ENCODE assay signal across 23 cellular contexts in the genomic region with DNA sequence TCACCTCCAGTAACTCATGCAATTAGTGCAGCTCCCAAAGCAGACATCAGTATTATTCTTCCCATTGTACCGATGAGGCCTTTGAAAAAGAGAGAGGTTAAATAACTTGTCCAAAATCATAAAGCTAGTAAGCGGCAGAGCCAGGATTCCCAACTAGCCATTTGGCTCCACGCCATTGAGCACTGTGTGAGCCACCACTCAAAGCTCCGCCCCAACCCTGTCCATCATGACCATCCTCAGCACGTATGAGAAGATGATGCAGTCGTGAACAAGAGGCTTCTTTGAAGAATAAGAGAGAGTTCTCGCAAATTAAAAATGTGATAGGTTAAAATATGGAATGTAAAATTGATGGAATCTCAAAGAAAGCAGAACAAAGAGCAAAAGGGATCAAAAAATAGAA. TPM values are rescaled to one million over a fixed set of nuclear protein-coding genes. Genes with fewer than 3 reads are reported as not detected.
DNase-seq lines count a peak whose midpoint lies in the region; TF ChIP-seq lines count a peak whose summit lies in the region.
"Had no signal": no experiment of that assay in that cellular context is flagged by ENCODE, and none has a peak within 500 bp of the region (broad histone marks: within the 10 kb centered on the region; RNA-seq: fewer than 3 reads in every experiment).

No MANE protein-coding gene starts in this region.

- H2AFZ ChIP-seq in osteoblast (ENCODE audit: low read length) = no peak overlapping the region
- H2AFZ ChIP-seq: GM23338 had no signal

- no peak overlapping the region for H3K4me3 Mint-ChIP-seq in activated naive CD4-positive, alpha-beta T cell treated with anti-CD3 and anti-CD28 coated beads, Interleukin-2, amount 50 U/mL, for 24 hours
- H3K4me3 Mint-ChIP-seq in mesothelial cell of epicardium = no peak overlapping the region
- H3K4me3 Mint-ChIP-seq: CD8-positive, alpha-beta memory T cell; GM23338 had no signal

- peaks cover 2% of the 10 kb centered on the region for H3K27me3 Mint-ChIP-seq in activated naive CD4-positive, alpha-beta T cell treated with anti-CD3 and anti-CD28 coated beads, Interleukin-2, amount 50 U/mL, for 24 hours
- H3K27me3 Mint-ChIP-seq in mesothelial cell of epicardium (ENCODE audit: low read depth) = no peaks in the 10 kb centered on the region

- no peak overlapping the region for H3K4me3 ChIP-seq in transverse colon
- no peak overlapping the region for H3K4me3 ChIP-seq in osteoblast (ENCODE audit: insufficient read depth, low read length)
- H3K4me3 ChIP-seq: GM23338, HAP-1, Peyer's patch had no signal

- H3K4me1 ChIP-seq in transverse colon (peaks cover 0 to 3% (median under 1%) of the 10 kb centered on the region in 4 donors), osteoblast (ENCODE audit: insufficient read depth, low read length) (no peaks in the 10 kb centered on the region)
- H3K4me1 ChIP-seq: HAP-1 had no signal

- peak overlapping the region; percentile 3 for H3K27ac Mint-ChIP-seq in activated naive CD4-positive, alpha-beta T cell treated with anti-CD3 and anti-CD28 coated beads, Interleukin-2, amount 50 U/mL, for 24 hours
- H3K27ac Mint-ChIP-seq in mesothelial cell of epicardium = peak overlapping the region; percentile 43
- H3K27ac Mint-ChIP-seq: CD8-positive, alpha-beta memory T cell; GM23338 had no signal

- intact Hi-C loops in transverse colon (cut with DNase I; ENCODE audit: low total_unique reads) = loop anchor here (1.0 kb wide), 1 partner anchor 63 kb away; no protein-coding TSS in a partner anchor

- no peak for TF ChIP-seq EP300 in transverse colon (IDR thresholded peaks at IDR 0.05; ENCODE audit: low read depth)

- no peak for DNase-seq in activated naive CD4-positive, alpha-beta T cell (lab: John Stamatoyannopoulos, UW)
- DNase-seq in globus pallidus (ENCODE audit: low spot score) = peak; percentile 83
- DNase-seq in mesothelial cell of epicardium (ENCODE audit: low spot score in 2 of 2, unreplicated experiment in 2 of 2) = no peak
- DNase-seq in superior temporal gyrus (ENCODE audit: extremely low spot score) = peak; percentile 86
- DNase-seq in AG08395 (ENCODE audit: low spot score) = no peak
- no peak for DNase-seq in transverse colon
- DNase-seq in osteoblast (ENCODE audit: insufficient read length, low spot score, missing footprints) = no peak
- DNase-seq: ACHN; Calu3; CD8-positive, alpha-beta memory T cell; GDM1; NCI-H1105; NCI-H2029 treated with DMSO at 0.1 percent for 48 hours; NCI-H226; NCI-H510A treated with DMSO at 0.1 percent for 48 hours; NCI-H82; Peyer's patch had no signal

- in situ Hi-C loops in transverse colon (cut with MboI; ENCODE audit: low pct_ligation_motif_present in 1 of 4, low pct_unique_long_range_greater_than_20kb in 1 of 4, low sequenced_read_pairs in 3 of 4) = no loop called here

- H3K9me3 ChIP-seq in transverse colon (no peaks in the 10 kb centered on the region), osteoblast (ENCODE audit: low read depth, low read length) (no peaks in the 10 kb centered on the region)
- H3K9me3 ChIP-seq: HAP-1, Peyer's patch had no signal

- H3K79me2 ChIP-seq in osteoblast (ENCODE audit: insufficient read depth, low read length) = no peaks in the 10 kb centered on the region

- H3K4me1 Mint-ChIP-seq in activated naive CD4-positive, alpha-beta T cell treated with anti-CD3 and anti-CD28 coated beads, Interleukin-2, amount 50 U/mL, for 24 hours = no peaks in the 10 kb centered on the region
- peaks cover 69% of the 10 kb centered on the region for H3K4me1 Mint-ChIP-seq in mesothelial cell of epicardium
- H3K4me1 Mint-ChIP-seq: CD8-positive, alpha-beta memory T cell had no signal

- H3K27me3 ChIP-seq in transverse colon (no peaks in the 10 kb centered on the region), osteoblast (ENCODE audit: insufficient read depth, low read length) (peaks cover 13% of the 10 kb centered on the region)
- H3K27me3 ChIP-seq: Peyer's patch had no signal

- H3K27ac ChIP-seq in transverse colon (no peak overlapping the region), osteoblast (ENCODE audit: low read depth, low read length) (no peak overlapping the region)
- H3K27ac ChIP-seq: 22Rv1, C4-2B, KMS-11, Peyer's patch had no signal

- H3K36me3 ChIP-seq in transverse colon (no peaks in the 10 kb centered on the region), osteoblast (ENCODE audit: insufficient read depth, low read length) (no peaks in the 10 kb centered on the region)
- H3K36me3 ChIP-seq: HAP-1, Peyer's patch had no signal

- no peaks in the 10 kb centered on the region for H3K36me3 Mint-ChIP-seq in activated naive CD4-positive, alpha-beta T cell treated with anti-CD3 and anti-CD28 coated beads, Interleukin-2, amount 50 U/mL, for 24 hours
- H3K36me3 Mint-ChIP-seq in mesothelial cell of epicardium = peaks cover 11% of the 10 kb centered on the region
- H3K36me3 Mint-ChIP-seq: CD8-positive, alpha-beta memory T cell had no signal

- 78 to 88% methylated on average over 5 to 7 of the region's 7 CpGs for WGBS in transverse colon (ENCODE audit: low coverage in 1 of 2), 2 donors

- H4K20me1 ChIP-seq in osteoblast (ENCODE audit: insufficient read depth, low read length) = no peaks in the 10 kb centered on the region

- no peak overlapping the region for H3K4me2 ChIP-seq in osteoblast (ENCODE audit: insufficient read depth, low read length)
- H3K4me2 ChIP-seq: GM23338, KMS-11 had no signal

- no peaks in the 10 kb centered on the region for H3K9me3 Mint-ChIP-seq in activated naive CD4-positive, alpha-beta T cell treated with anti-CD3 and anti-CD28 coated beads, Interleukin-2, amount 50 U/mL, for 24 hours
- no peaks in the 10 kb centered on the region for H3K9me3 Mint-ChIP-seq in mesothelial cell of epicardium

- TF ChIP-seq POLR2A in transverse colon (IDR thresholded peaks at IDR 0.05) = no peak

- TF ChIP-seq CTCF in mesothelial cell of epicardium (IDR thresholded peaks at IDR 0.05; ENCODE audit: unreplicated experiment) (no peak), transverse colon (IDR thresholded peaks at IDR 0.05) (no peak), osteoblast (IDR thresholded peaks at IDR 0.05; ENCODE audit: extremely low read depth, low read depth, low read length) (no peak)

RNA-seq across cellular contexts. Expression of a gene that starts 14.6 kb away (rescaled TPM):
- 114 to 120 TPM (median 117 TPM) in 3 replicates for total RNA-seq in mesothelial cell of epicardium
- total RNA-seq in transverse colon = 100 to 1,000 TPM in 1 of 4 donors, 10 to 100 TPM in 3; 71.1 to 118 (median 90.1) TPM
- total RNA-seq in osteoblast = 1.1 and 1.5 TPM in 2 replicates

Comparison
In these comparisons a context has a peak if more than half of its experiments do, and no peak if none do; other contexts are left out.
1. DNase-seq: peak in globus pallidus (single experiment) and superior temporal gyrus (single experiment); none in activated naive CD4-positive, alpha-beta T cell (0 of 4), mesothelial cell of epicardium (0 of 2), AG08395 (single experiment), transverse colon (single experiment) and osteoblast (single experiment).
2. RNA of a gene that starts 14.6 kb away (total RNA-seq): 114 to 120 TPM in mesothelial cell of epicardium and 71.1 to 118 TPM in transverse colon; 1.1 to 1.5 TPM in osteoblast; every median in the first group is over 10 times any median in the second.